Comparison of ENCODE assay signal across 3 cellular contexts in genomic region chr14:72996916-72997315, GRCh38.
TF ChIP-seq lines count a peak whose summit lies in the region.

No MANE protein-coding gene starts in this region.

TF ChIP-seq in SK-N-SH, 30 proteins besides CTCF, POLR2A, EP300 and RAD21 (continued from another document):
- TF ChIP-seq REST (IDR thresholded peaks at IDR 0.05; ENCODE audit: low read depth, low read length) (peak; percentile 84), IRF3 (IDR thresholded peaks at IDR 0.05; ENCODE audit: low read depth, low read length) (no peak), SMC3 (IDR thresholded peaks at IDR 0.05; ENCODE audit: low read depth, low read length) (no peak), ZBTB33 (IDR thresholded peaks at IDR 0.05; ENCODE audit: borderline replicate concordance, low read depth) (no peak), NFIC (IDR thresholded peaks at IDR 0.05; ENCODE audit: borderline replicate concordance) (no peak), RXRA (IDR thresholded peaks at IDR 0.05; ENCODE audit: borderline replicate concordance, low read depth) (no peak)

TF ChIP-seq in SK-N-SH treated with all-trans-retinoic acid at 6 μM for 48 hours, 23 proteins besides CTCF, POLR2A, EP300 and RAD21 (continued from another document):
- TF ChIP-seq ARNTL (CRISPR knock-in tag; IDR thresholded peaks at IDR 0.05; ENCODE audit: borderline replicate concordance, low read depth): no peak
- no peak for TF ChIP-seq TCF4 (CRISPR knock-in tag; IDR thresholded peaks at IDR 0.05; ENCODE audit: borderline replicate concordance)
- no peak for TF ChIP-seq TSHZ2 (CRISPR knock-in tag; IDR thresholded peaks at IDR 0.05)

TF ChIP-seq in HEK293, 187 proteins besides CTCF, POLR2A, EP300 and RAD21 (continued from another document):
- TF ChIP-seq REST (tag by site-specific recombination; IDR thresholded peaks at IDR 0.05): peak; percentile 84
TF ChIP-seq in HEK293: peak in this region for 1.
